In the genomic region with DNA sequence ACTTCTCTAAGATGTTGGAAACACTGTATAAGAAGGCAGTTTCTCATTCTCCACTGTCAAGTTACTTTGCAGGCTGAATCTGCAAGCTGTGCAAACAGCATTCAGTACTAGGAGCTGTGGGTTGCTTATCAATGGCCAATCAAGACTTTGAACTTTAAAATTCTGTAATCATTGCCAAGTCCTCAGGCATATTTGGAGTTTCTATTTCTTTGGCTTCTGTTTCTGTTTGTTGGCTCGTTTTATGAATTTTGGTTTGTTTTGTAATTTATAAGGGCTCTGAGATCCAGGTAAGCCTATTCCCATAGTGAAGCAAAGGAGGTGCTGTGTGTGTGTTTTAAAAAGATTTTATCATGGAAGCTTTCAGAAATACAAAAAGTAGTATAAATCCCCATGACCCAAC, we compare ENCODE assay signal across 1 cellular context.
TF ChIP-seq lines count a peak whose summit lies in the region.

No MANE protein-coding gene starts in this region.

TF ChIP-seq in HepG2, 621 proteins besides CTCF, POLR2A, EP300 and RAD21:
- TF ChIP-seq, protein P1, sequence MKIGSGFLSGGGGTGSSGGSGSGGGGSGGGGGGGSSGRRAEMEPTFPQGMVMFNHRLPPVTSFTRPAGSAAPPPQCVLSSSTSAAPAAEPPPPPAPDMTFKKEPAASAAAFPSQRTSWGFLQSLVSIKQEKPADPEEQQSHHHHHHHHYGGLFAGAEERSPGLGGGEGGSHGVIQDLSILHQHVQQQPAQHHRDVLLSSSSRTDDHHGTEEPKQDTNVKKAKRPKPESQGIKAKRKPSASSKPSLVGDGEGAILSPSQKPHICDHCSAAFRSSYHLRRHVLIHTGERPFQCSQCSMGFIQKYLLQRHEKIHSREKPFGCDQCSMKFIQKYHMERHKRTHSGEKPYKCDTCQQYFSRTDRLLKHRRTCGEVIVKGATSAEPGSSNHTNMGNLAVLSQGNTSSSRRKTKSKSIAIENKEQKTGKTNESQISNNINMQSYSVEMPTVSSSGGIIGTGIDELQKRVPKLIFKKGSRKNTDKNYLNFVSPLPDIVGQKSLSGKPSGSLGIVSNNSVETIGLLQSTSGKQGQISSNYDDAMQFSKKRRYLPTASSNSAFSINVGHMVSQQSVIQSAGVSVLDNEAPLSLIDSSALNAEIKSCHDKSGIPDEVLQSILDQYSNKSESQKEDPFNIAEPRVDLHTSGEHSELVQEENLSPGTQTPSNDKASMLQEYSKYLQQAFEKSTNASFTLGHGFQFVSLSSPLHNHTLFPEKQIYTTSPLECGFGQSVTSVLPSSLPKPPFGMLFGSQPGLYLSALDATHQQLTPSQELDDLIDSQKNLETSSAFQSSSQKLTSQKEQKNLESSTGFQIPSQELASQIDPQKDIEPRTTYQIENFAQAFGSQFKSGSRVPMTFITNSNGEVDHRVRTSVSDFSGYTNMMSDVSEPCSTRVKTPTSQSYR (CRISPR knock-in tag; IDR thresholded peaks at IDR 0.05; ENCODE audit: borderline replicate concordance), result no peak
- no peak for TF ChIP-seq IKZF1 (IDR thresholded peaks at IDR 0.05)
- no peak for TF ChIP-seq MAFG (CRISPR knock-in tag; IDR thresholded peaks at IDR 0.05)
- TF ChIP-seq NFIC (IDR thresholded peaks at IDR 0.05; ENCODE audit: low read length), result no peak
- no peak for TF ChIP-seq AHDC1 (CRISPR knock-in tag; IDR thresholded peaks at IDR 0.05; ENCODE audit: borderline replicate concordance)
- TF ChIP-seq, protein P2, sequence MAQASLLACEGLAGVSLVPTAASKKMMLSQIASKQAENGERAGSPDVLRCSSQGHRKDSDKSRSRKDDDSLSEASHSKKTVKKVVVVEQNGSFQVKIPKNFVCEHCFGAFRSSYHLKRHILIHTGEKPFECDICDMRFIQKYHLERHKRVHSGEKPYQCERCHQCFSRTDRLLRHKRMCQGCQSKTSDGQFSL (CRISPR knock-in tag; IDR thresholded peaks at IDR 0.05), result no peak
- TF ChIP-seq ZNF432 (CRISPR knock-in tag; IDR thresholded peaks at IDR 0.05; ENCODE audit: borderline replicate concordance), result no peak
- no peak for TF ChIP-seq ZNF121 (CRISPR knock-in tag; IDR thresholded peaks at IDR 0.05)
- no peak for TF ChIP-seq ZXDC (CRISPR knock-in tag; IDR thresholded peaks at IDR 0.05)
- no peak for TF ChIP-seq ZNF746 (CRISPR knock-in tag; IDR thresholded peaks at IDR 0.05)
- TF ChIP-seq GATAD1 (CRISPR knock-in tag; IDR thresholded peaks at IDR 0.05), result no peak
- TF ChIP-seq ZNF574 (CRISPR knock-in tag; IDR thresholded peaks at IDR 0.05), result no peak
- TF ChIP-seq RBFOX2 (IDR thresholded peaks at IDR 0.05; ENCODE audit: low read depth, low read length), result no peak
- TF ChIP-seq ONECUT2 (CRISPR knock-in tag; IDR thresholded peaks at IDR 0.05), result no peak
